ENCODE assay signal across 8 cellular contexts in genomic region chr11:5684627-5685362, GRCh38. TPM values are rescaled to one million over a fixed set of nuclear protein-coding genes. Genes with fewer than 3 reads are reported as not detected.
DNase-seq lines count a peak whose midpoint lies in the region; ATAC-seq lines count a peak whose summit lies in the region.

Gene TRIM5 (minus strand): TSS chr11:5685074. CDS start chr11:5680177, 4,897 bp downstream.

- in situ Hi-C loops in endometrial microvascular endothelial cells (cut with HindIII; ENCODE audit: inconsistent ontology term, low pct_unique_long_range_greater_than_20kb, low sequenced_read_pairs): no loop called here

- no peaks in the 10 kb centered on the region for H3K9me3 Mint-ChIP-seq in activated CD8-positive, alpha-beta memory T cell treated with anti-CD3 and anti-CD28 coated beads, Interleukin-2, amount 10 ng/mL, durations not matched to agents 7 days and 5 days (ENCODE audit: low read depth)

- H3K27ac ChIP-seq in mesodermal cell (ENCODE audit: low read depth, low read length, severe bottlenecking): peak within 1 kb of the TSS; percentile 100

- DNase-seq in NOMO-1 (lab: John Stamatoyannopoulos, UW; ENCODE audit: unreplicated experiment in 2 of 2) (peak; percentile 79 to 83), NCI-H2107 (lab: John Stamatoyannopoulos, UW) (no peak)
- peak; percentile 89 for DNase-seq in activated CD8-positive, alpha-beta memory T cell treated with anti-CD3 and anti-CD28 coated beads, Interleukin-2, amount 10 ng/mL, durations not matched to agents 7 days and 5 days
- peak; percentile 67 to 68 for DNase-seq in stimulated activated CD8-positive, alpha-beta memory T cell treated with anti-CD3 and anti-CD28 coated beads, Interleukin-15, amount 100 ng/mL, for 48 hours (ENCODE audit: low read depth in 2 of 2)

- 5 to 9% methylated on average over 9 to 11 of the region's 13 CpGs for WGBS in mesodermal cell (ENCODE audit: insufficient coverage in 2 of 2), 2 experiments

- peaks cover 20% of the 10 kb centered on the region for H3K36me3 Mint-ChIP-seq in activated CD8-positive, alpha-beta memory T cell treated with anti-CD3 and anti-CD28 coated beads, Interleukin-2, amount 10 ng/mL, durations not matched to agents 7 days and 5 days

- CTCF ChIA-PET in activated CD8-positive, alpha-beta memory T cell treated with anti-CD3 and anti-CD28 coated beads, Interleukin-2, amount 10 ng/mL, durations not matched to agents 7 days and 5 days (lab: Charles Lee): interaction anchor here (0.6 to 1.9 kb wide), 14 partner anchors 10 to 138 kb away, joined by 3 to 8 read pairs (median 4); partner anchors contain the start of gene TRIM34

- no peaks in the 10 kb centered on the region for H3K9me3 ChIP-seq in mesodermal cell (ENCODE audit: control insufficient read depth, low read length)

- H3K36me3 ChIP-seq in mesodermal cell (ENCODE audit: control insufficient read depth, insufficient read depth, low read length): peaks cover 10% of the 10 kb centered on the region

- H3K27me3 Mint-ChIP-seq in activated CD8-positive, alpha-beta memory T cell treated with anti-CD3 and anti-CD28 coated beads, Interleukin-2, amount 10 ng/mL, durations not matched to agents 7 days and 5 days: no peaks in the 10 kb centered on the region

- peak within 1 kb of the TSS; percentile 96 for H3K4me3 Mint-ChIP-seq in activated CD8-positive, alpha-beta memory T cell treated with anti-CD3 and anti-CD28 coated beads, Interleukin-2, amount 10 ng/mL, durations not matched to agents 7 days and 5 days

- H3K4me1 ChIP-seq in mesodermal cell (ENCODE audit: control insufficient read depth, insufficient read depth, low read length, poor library complexity, severe bottlenecking): peaks cover 9% of the 10 kb centered on the region

- peak; percentile 77 for ATAC-seq in GM18498 (IDR thresholded peaks at IDR 0.05; ENCODE audit: unreplicated experiment)
- ATAC-seq in HG02840 (IDR thresholded peaks at IDR 0.05; ENCODE audit: low FRiP score, unreplicated experiment): peak; percentile 72
- ATAC-seq in activated CD8-positive, alpha-beta memory T cell treated with anti-CD3 and anti-CD28 coated beads, Interleukin-2, amount 10 ng/mL, durations not matched to agents 7 days and 5 days: peak; percentile 89

- H3K27ac Mint-ChIP-seq in activated CD8-positive, alpha-beta memory T cell treated with anti-CD3 and anti-CD28 coated beads, Interleukin-2, amount 10 ng/mL, durations not matched to agents 7 days and 5 days: peak within 1 kb of the TSS; percentile 94

- peaks cover 36% of the 10 kb centered on the region for H3K4me1 Mint-ChIP-seq in activated CD8-positive, alpha-beta memory T cell treated with anti-CD3 and anti-CD28 coated beads, Interleukin-2, amount 10 ng/mL, durations not matched to agents 7 days and 5 days

- peak within 1 kb of the TSS; percentile 50 for H3K4me3 ChIP-seq in mesodermal cell (ENCODE audit: extremely low read depth, insufficient read depth, low read length, poor library complexity, severe bottlenecking)

RNA-seq across cellular contexts. Expression of gene TRIM5, which starts in this region (rescaled TPM):
- 10 to 100 TPM; 25.0 to 35.4 TPM for total RNA-seq in activated CD8-positive, alpha-beta memory T cell treated with anti-CD3 and anti-CD28 coated beads, Interleukin-2, amount 10 ng/mL, durations not matched to agents 7 days and 5 days
- total RNA-seq in endometrial microvascular endothelial cells (ENCODE audit: inconsistent ontology term): 55.4 TPM
- 47.8 TPM for polyA plus RNA-seq in mesodermal cell (2013, experiment 1 of 2)
- 46.0 TPM for polyA plus RNA-seq in mesodermal cell (2013, experiment 2 of 2)
